In the genomic region with DNA sequence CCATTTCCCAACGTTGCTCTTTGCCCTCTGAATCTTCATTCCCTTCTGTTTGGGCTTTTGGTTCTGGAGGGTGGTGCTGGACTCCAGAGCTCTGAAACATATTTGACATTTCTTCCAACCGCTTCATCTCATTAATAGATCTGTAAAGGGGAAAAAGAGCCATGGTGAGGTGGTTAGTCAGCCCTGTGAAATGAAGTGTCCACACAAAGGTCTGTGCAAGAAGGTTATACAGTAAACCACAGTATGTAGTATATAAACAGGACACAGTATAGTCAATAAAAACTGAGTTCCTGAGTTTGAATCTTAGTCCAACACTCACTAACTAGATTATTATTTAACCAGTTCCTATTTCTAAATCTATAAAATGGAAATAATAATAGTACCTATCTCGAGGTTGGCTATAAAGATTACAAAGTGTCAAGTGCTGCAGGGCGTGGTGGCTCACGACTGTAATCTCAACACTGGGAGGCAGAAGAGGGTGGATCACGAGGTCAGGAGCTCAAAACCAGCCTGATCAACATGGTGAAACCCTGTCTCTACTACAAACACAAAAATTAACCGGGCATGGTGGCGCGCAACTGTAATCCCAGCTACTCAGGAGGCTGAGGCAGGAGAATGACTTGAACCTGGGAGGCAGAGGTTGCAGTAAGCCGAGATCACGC, we compare ENCODE assay signal across 15 cellular contexts. TPM values are rescaled to one million over a fixed set of nuclear protein-coding genes. Genes with fewer than 3 reads are reported as not detected.
A peak's percentile ranks its signal among the peaks of the same experiment; 100 is the strongest.
DNase-seq lines count a peak whose midpoint lies in the region; ATAC-seq, FAIRE-seq and TF ChIP-seq lines count a peak whose summit lies in the region.
"Had no signal": no experiment of that assay in that cellular context is flagged by ENCODE, and none has a peak within 500 bp of the region (broad histone marks: within the 10 kb centered on the region; RNA-seq: fewer than 3 reads in every experiment).

No MANE protein-coding gene starts in this region.

- H2BK15ac ChIP-seq in mesenchymal stem cell (ENCODE audit: low read depth, poor library complexity, severe bottlenecking), result no peak overlapping the region

- in situ Hi-C loops in GM23248 (cut with MboI), result no loop called here
- in situ Hi-C loops in K562 (cut with MboI), result no loop called here

- peaks cover 40% of the 10 kb centered on the region for H3K36me3 ChIP-seq in GM23248 (ENCODE audit: low read depth)
- H3K36me3 ChIP-seq in K562 (ENCODE audit: control insufficient read depth, insufficient read depth, low read length), result peaks cover 74% of the 10 kb centered on the region
- peaks cover 19 to 49% of the 10 kb centered on the region in 2 experiments for H3K36me3 ChIP-seq in mesenchymal stem cell (ENCODE audit: control insufficient read depth in 1 of 2, insufficient read depth in 2 of 2, low read depth in 1 of 2, low read length in 2 of 2)

- intact Hi-C loops in K562 (cut with micrococcal nuclease), result no loop called here

- no peaks in the 10 kb centered on the region for H3K9me2 ChIP-seq in GM23248 (ENCODE audit: insufficient read depth)

- peak; percentile 15 for FAIRE-seq in K562 (lab: Jason Lieb, UNC)
- no peak for FAIRE-seq in H54 (lab: Jason Lieb, UNC)
- FAIRE-seq: GM12878, islet of Langerhans had no signal

- peaks cover 8% of the 10 kb centered on the region; the same call in 1 of the 2 replicates for H4K20me1 ChIP-seq in GM23248 (ENCODE audit: insufficient read depth)
- H4K20me1 ChIP-seq in K562 (replicated peaks; ENCODE audit: control insufficient read depth, insufficient read depth, low read length), result no peaks in the 10 kb centered on the region

- H3K27ac ChIP-seq in GM23248 (peak overlapping the region; percentile 55), K562 (ENCODE audit: extremely low read depth, low read depth, low read length) (no peak overlapping the region), mesenchymal stem cell (ENCODE audit: low read length, poor library complexity, severe bottlenecking) (peak overlapping the region; percentile 90)
- H3K27ac ChIP-seq: coronary artery, gastroesophageal sphincter had no signal

- no peak overlapping the region for H3K4ac ChIP-seq in mesenchymal stem cell (ENCODE audit: low read depth in 1 of 2, low read length in 2 of 2)

- TF ChIP-seq POLR2A in K562 (conservative IDR thresholded peaks at IDR 0.05) (no peak), H54 (IDR thresholded peaks at IDR 0.05; ENCODE audit: low read depth, low read length) (no peak)

- ATAC-seq in K562 (peak; percentile 59), GM18858 (IDR thresholded peaks at IDR 0.05; ENCODE audit: unreplicated experiment) (no peak), GM19463 (IDR thresholded peaks at IDR 0.05; ENCODE audit: unreplicated experiment) (no peak)
- ATAC-seq: gastroesophageal sphincter, GM12878, right cardiac atrium had no signal

- 76 to 77% methylated on average over 11 of the region's 11 CpGs for WGBS in GM23248 (ENCODE audit: low coverage in 1 of 2, low lambda C conversion rate in 2 of 2, missing lambda C conversion rate in 2 of 2), 2 experiments
- 59% methylated on average over 9 of the region's 11 CpGs for WGBS in K562 (ENCODE audit: insufficient coverage, low coverage, missing lambda C conversion rate)
- WGBS in mesenchymal stem cell, result 82% methylated on average over 10 of the region's 11 CpGs

- H3K4me1 ChIP-seq in GM23248 (ENCODE audit: insufficient read depth) (peaks cover 33% of the 10 kb centered on the region), K562 (replicated peaks in 1 of 2; ENCODE audit: control insufficient read depth in 2 of 2, insufficient read depth in 2 of 2, low read length in 2 of 2) (peaks cover 0 to 3% of the 10 kb centered on the region in 2 experiments; a peak in 1 of 5 replicates), mesenchymal stem cell (ENCODE audit: control insufficient read depth, insufficient read depth, low read depth, low read length) (peaks cover 13% of the 10 kb centered on the region)

- no peak overlapping the region for H4K91ac ChIP-seq in mesenchymal stem cell (ENCODE audit: low read length)

- no peak overlapping the region for H4K8ac ChIP-seq in mesenchymal stem cell (ENCODE audit: low read length)

- H3K14ac ChIP-seq in mesenchymal stem cell (ENCODE audit: low read length in 2 of 2), result no peak overlapping the region

- H3K79me2 ChIP-seq in GM23248 (ENCODE audit: insufficient read depth) (peaks cover 100% of the 10 kb centered on the region), K562 (ENCODE audit: control insufficient read depth, insufficient read depth, low read length) (peaks cover 68% of the 10 kb centered on the region)

- H3F3A ChIP-seq in GM23248 (ENCODE audit: insufficient read depth), result peaks cover 32% of the 10 kb centered on the region

- no peak for TF ChIP-seq EP300 in K562 (IDR thresholded peaks at IDR 0.05; ENCODE audit: low read length)

- peak; percentile 9 to 26; a peak in 2 of 4 replicates for TF ChIP-seq RAD21 in K562 (CRISPR knock-in tag; conservative IDR thresholded peaks at IDR 0.05 in 1 of 2, IDR thresholded peaks at IDR 0.05 in 1 of 2)

- H3K4me3 ChIP-seq in AG09309 (ENCODE audit: control insufficient read depth, low read depth, low read length), result no peak overlapping the region
- no peak overlapping the region for H3K4me3 ChIP-seq in GM23248
- H3K4me3 ChIP-seq in K562, result no peak overlapping the region
- H3K4me3 ChIP-seq in mesenchymal stem cell (ENCODE audit: insufficient read depth in 1 of 2, low read depth in 1 of 2, low read length in 2 of 2), result no peak overlapping the region
- H3K4me3 ChIP-seq: coronary artery, gastroesophageal sphincter, GM12878, MG63 had no signal

- peaks cover 4% of the 10 kb centered on the region for H3K9me1 ChIP-seq in K562 (ENCODE audit: control insufficient read depth, insufficient read depth, low read length)

- no peak for TF ChIP-seq CTCF in AG09309 (IDR thresholded peaks at IDR 0.05; ENCODE audit: control insufficient read depth, insufficient read depth, low read depth, low read length, missing control alignments)
- peak in 1 of 3 experiments; percentile 21; a peak in 2 of 6 replicates for TF ChIP-seq CTCF in K562 (IDR thresholded peaks at IDR 0.05 in 2 of 3, conservative IDR thresholded peaks at IDR 0.05 in 1 of 3; ENCODE audit: insufficient read depth in 2 of 3, low read depth in 1 of 3, low read length in 3 of 3)

- no peak overlapping the region for H3K23ac ChIP-seq in mesenchymal stem cell (ENCODE audit: low read length in 2 of 2)

- H2AFZ ChIP-seq in GM23248 (no peak overlapping the region), K562 (ENCODE audit: low read depth, low read length) (no peak overlapping the region), mesenchymal stem cell (ENCODE audit: low read depth, low read length) (no peak overlapping the region)

- H3K79me1 ChIP-seq in mesenchymal stem cell (replicated peaks; ENCODE audit: low read length, poor library complexity, severe bottlenecking), result peaks cover 21% of the 10 kb centered on the region

- no peak overlapping the region for H2AK5ac ChIP-seq in mesenchymal stem cell (ENCODE audit: low read length, severe bottlenecking)

- H3K9me3 ChIP-seq in GM23248 (ENCODE audit: low read depth) (no peaks in the 10 kb centered on the region), K562 (replicated peaks; ENCODE audit: control insufficient read depth, insufficient read depth, low read depth, low read length) (no peaks in the 10 kb centered on the region), mesenchymal stem cell (ENCODE audit: control insufficient read depth, low read length) (no peaks in the 10 kb centered on the region)
- H3K9me3 ChIP-seq: gastroesophageal sphincter, MG63 had no signal

- H2BK5ac ChIP-seq in mesenchymal stem cell (ENCODE audit: low read depth, low read length, poor library complexity, severe bottlenecking), result no peak overlapping the region

- POLR2A ChIA-PET in K562 (lab: Yijun Ruan, JAX), result interaction anchor here (0.6 to 1.1 kb wide), 3 partner anchors 13 to 142 kb away, joined by 3 to 5 read pairs (median 3); a partner anchor contains a TSS

- peak overlapping the region in 1 of 2 experiments; percentile 39 for H2BK12ac ChIP-seq in mesenchymal stem cell (ENCODE audit: low read length in 2 of 2)

- peak overlapping the region in 1 of 2 experiments; percentile 3 for H3K18ac ChIP-seq in mesenchymal stem cell (ENCODE audit: low read depth in 1 of 2, low read length in 2 of 2)

- no TSS peak for BruUV-seq in K562 (replicated peaks; lab: Mats Ljungman, UMichigan)

- no peaks in the 10 kb centered on the region for H3K27me3 ChIP-seq in GM23248 (replicated peaks; ENCODE audit: insufficient read depth)
- H3K27me3 ChIP-seq in K562 (ENCODE audit: control insufficient read depth in 2 of 2, insufficient read depth in 2 of 2, low read length in 2 of 2), result no peaks in the 10 kb centered on the region
- no peaks in the 10 kb centered on the region for H3K27me3 ChIP-seq in mesenchymal stem cell (ENCODE audit: control insufficient read depth in 1 of 2, insufficient read depth in 1 of 2, low read length in 2 of 2)
- H3K27me3 ChIP-seq: gastroesophageal sphincter, MG63 had no signal

- DNase-seq in AG09309 (ENCODE audit: low read depth) (peak; percentile 71), GM23248 (peak; percentile 72), K562 (ENCODE audit: extremely low read depth in 1 of 4, low spot score in 3 of 4) (peak in 1 of 4 experiments; percentile 14), mesenchymal stem cell (peak; percentile 87), H54 (ENCODE audit: insufficient read length, low spot score) (no peak)
- no peak for DNase-seq in stimulated activated CD4-positive, alpha-beta T cell treated with anti-CD3 and anti-CD28 coated beads, Interleukin-2, amount 100 ng/mL, for 48 hours
- DNase-seq: activated naive CD4-positive, alpha-beta T cell; MG63; right cardiac atrium had no signal

- no peak overlapping the region for H2BK120ac ChIP-seq in mesenchymal stem cell (ENCODE audit: low read depth, low read length)

- no peak overlapping the region for H3K4me2 ChIP-seq in GM23248 (ENCODE audit: unreplicated experiment)
- no peak overlapping the region for H3K4me2 ChIP-seq in K562 (ENCODE audit: insufficient read depth, low read length)
- peak overlapping the region; percentile 65 for H3K4me2 ChIP-seq in mesenchymal stem cell (ENCODE audit: low read length, poor library complexity, severe bottlenecking)

- H3K9ac ChIP-seq in GM23248 (no peak overlapping the region), K562 (ENCODE audit: insufficient read depth in 1 of 2, low read depth in 2 of 2, low read length in 2 of 2) (no peak overlapping the region), mesenchymal stem cell (ENCODE audit: low read length) (no peak overlapping the region)

- CTCF ChIA-PET in K562 (lab: Yijun Ruan, JAX; ENCODE audit: low intra/inter-chr PET ratio), result no interaction called here

RNA-seq across cellular contexts. Expression of a gene that starts 13.1 kb away (rescaled TPM):
- 120 and 129 TPM in 2 replicates for total RNA-seq in GM23248 (2014; rRNA removed; shearing (Covaris generic))
- polyA plus RNA-seq in GM23248 (2016; fragmentation: Nextera tagmentation; extraction: Ambion mirVana) (93.3 and 94.2 TPM in 2 replicates), K562 (2011; rRNA removed) (95.3 and 108 TPM in 2 replicates), K562 (2014; fragmentation: Illumina TruSeq; extraction: Trizol) (136 and 145 TPM in 2 replicates), K562 (2014; fragmentation: Nextera tagmentation; extraction: Ambion mirVana) (100 to 1,000 TPM in 1 of 2 experiments, 10 to 100 TPM in 1; 90.9 to 140 TPM), K562 (2014; rRNA removed) (103 and 122 TPM in 2 replicates)
- 162 and 181 TPM in 2 replicates for total RNA-seq in K562 (2011; cell fraction: chromatin; rRNA removed; ENCODE audit: low replicate concordance)
- total RNA-seq in K562 (2011; cell fraction: nucleolus; rRNA removed), result 102 and 117 TPM in 2 replicates
- total RNA-seq in K562 (2011; cell fraction: nucleoplasm; rRNA removed), result 122 and 139 TPM in 2 replicates
- total RNA-seq in K562 (2014; rRNA removed) (147 and 306 TPM in 2 replicates), K562 (2014; rRNA removed; fragmentation: Illumina TruSeq; extraction: Trizol) (173 and 193 TPM in 2 replicates), K562 (2015; rRNA removed; fragmentation: Illumina TruSeq; extraction: Trizol) (170 and 173 TPM in 2 replicates), K562 (2021) (192 and 196 TPM in 2 replicates)
- 41.7 and 76.2 TPM in 2 replicates for polyA plus RNA-seq in K562 (2011; cell fraction: cytosol; rRNA removed)
- polyA plus RNA-seq in K562 (2011; cell fraction: nucleus; rRNA removed), result 118 and 127 TPM in 2 replicates
- polyA plus RNA-seq in K562 (2012), result 80.3 and 106 TPM in 2 replicates
- 143 and 146 TPM in 2 replicates for polyA minus RNA-seq in K562 (2011; rRNA and poly(A)+ RNA removed)
- 72.4 and 78.6 TPM in 2 replicates for polyA minus RNA-seq in K562 (2011; cell fraction: cytosol; rRNA and poly(A)+ RNA removed)
- 76.7 and 83.3 TPM in 2 replicates for polyA minus RNA-seq in K562 (2011; cell fraction: nucleus; rRNA and poly(A)+ RNA removed)
- polyA plus RNA-seq in mesenchymal stem cell (2013, experiment 1 of 2), result 43.7 TPM
- 44.3 TPM for polyA plus RNA-seq in mesenchymal stem cell (2013, experiment 2 of 2)

RNA-seq across cellular contexts. Expression of a gene that starts 50.3 kb away (rescaled TPM):
- total RNA-seq in GM23248 (2014; rRNA removed; shearing (Covaris generic)), result 2.4 and 8.8 TPM in 2 replicates
- polyA plus RNA-seq in GM23248 (2016; fragmentation: Nextera tagmentation; extraction: Ambion mirVana) (3.1 and 3.3 TPM in 2 replicates), K562 (2011; rRNA removed) (0.04 TPM in 1 of 2 replicates, not detected in the other), K562 (2014; fragmentation: Illumina TruSeq; extraction: Trizol) (not detected in 2 replicates), K562 (2014; fragmentation: Nextera tagmentation; extraction: Ambion mirVana) (not detected), K562 (2014; rRNA removed) (not detected in 2 replicates)
- 0.16 TPM in 1 of 2 replicates, not detected in the other for total RNA-seq in K562 (2011; cell fraction: chromatin; rRNA removed; ENCODE audit: low replicate concordance)
- total RNA-seq in K562 (2011; cell fraction: nucleolus; rRNA removed), result 0.33 TPM in 1 of 2 replicates, not detected in the other
- not detected in 2 replicates for total RNA-seq in K562 (2011; cell fraction: nucleoplasm; rRNA removed)
- total RNA-seq in K562 (2014; rRNA removed) (not detected in 2 replicates), K562 (2014; rRNA removed; fragmentation: Illumina TruSeq; extraction: Trizol) (not detected in 2 replicates), K562 (2015; rRNA removed; fragmentation: Illumina TruSeq; extraction: Trizol) (not detected in 2 replicates), K562 (2021) (0.18 and 0.42 TPM in 2 replicates)
- 0.06 and 0.07 TPM in 2 replicates for polyA plus RNA-seq in K562 (2011; cell fraction: cytosol; rRNA removed)
- 0.14 and 0.64 TPM in 2 replicates for polyA plus RNA-seq in K562 (2011; cell fraction: nucleus; rRNA removed)
- polyA plus RNA-seq in K562 (2012), result 0.08 TPM in 1 of 2 replicates, not detected in the other
- polyA minus RNA-seq in K562 (2011; rRNA and poly(A)+ RNA removed), result not detected in 2 replicates
- polyA minus RNA-seq in K562 (2011; cell fraction: cytosol; rRNA and poly(A)+ RNA removed), result 0.76 and 1.8 TPM in 2 replicates
- polyA minus RNA-seq in K562 (2011; cell fraction: nucleus; rRNA and poly(A)+ RNA removed), result 0.40 and 0.89 TPM in 2 replicates
- 0.08 TPM for polyA plus RNA-seq in mesenchymal stem cell (2013, experiment 1 of 2)
- 0.11 TPM for polyA plus RNA-seq in mesenchymal stem cell (2013, experiment 2 of 2)

RNA-seq across cellular contexts. Expression of a gene that starts 57.2 kb away (rescaled TPM):
- 0.25 TPM in 1 of 2 replicates, not detected in the other for total RNA-seq in GM23248 (2014; rRNA removed; shearing (Covaris generic))
- polyA plus RNA-seq in GM23248 (2016; fragmentation: Nextera tagmentation; extraction: Ambion mirVana) (not detected in 2 replicates), K562 (2011; rRNA removed) (not detected in 2 replicates), K562 (2014; fragmentation: Illumina TruSeq; extraction: Trizol) (not detected in 2 replicates), K562 (2014; fragmentation: Nextera tagmentation; extraction: Ambion mirVana) (not detected), K562 (2014; rRNA removed) (not detected in 2 replicates)
- not detected in 2 replicates for total RNA-seq in K562 (2011; cell fraction: chromatin; rRNA removed; ENCODE audit: low replicate concordance)
- not detected in 2 replicates for total RNA-seq in K562 (2011; cell fraction: nucleolus; rRNA removed)
- total RNA-seq in K562 (2011; cell fraction: nucleoplasm; rRNA removed), result not detected in 2 replicates
- total RNA-seq in K562 (2014; rRNA removed) (not detected in 2 replicates), K562 (2014; rRNA removed; fragmentation: Illumina TruSeq; extraction: Trizol) (not detected in 2 replicates), K562 (2015; rRNA removed; fragmentation: Illumina TruSeq; extraction: Trizol) (not detected in 2 replicates), K562 (2021) (not detected in 2 replicates)
- polyA plus RNA-seq in K562 (2011; cell fraction: cytosol; rRNA removed), result not detected in 2 replicates
- polyA plus RNA-seq in K562 (2011; cell fraction: nucleus; rRNA removed), result not detected in 2 replicates
- polyA plus RNA-seq in K562 (2012), result not detected in 2 replicates
- polyA minus RNA-seq in K562 (2011; rRNA and poly(A)+ RNA removed), result not detected in 2 replicates
- not detected in 2 replicates for polyA minus RNA-seq in K562 (2011; cell fraction: cytosol; rRNA and poly(A)+ RNA removed)
- not detected in 2 replicates for polyA minus RNA-seq in K562 (2011; cell fraction: nucleus; rRNA and poly(A)+ RNA removed)
- not detected for polyA plus RNA-seq in mesenchymal stem cell (2013, experiment 1 of 2)
- not detected for polyA plus RNA-seq in mesenchymal stem cell (2013, experiment 2 of 2)
- total RNA-seq: gastroesophageal sphincter, right cardiac atrium had no signal
- polyA plus RNA-seq: right cardiac atrium had no signal

Comparison
In these comparisons a context has a peak if more than half of its experiments do, and no peak if none do; other contexts are left out.
1. DNase-seq: peak in AG09309 (single experiment), GM23248 (single experiment) and mesenchymal stem cell (single experiment); none in stimulated activated CD4-positive, alpha-beta T cell treated with anti-CD3 and anti-CD28 coated beads, Interleukin-2, amount 100 ng/mL, for 48 hours (0 of 2) and H54 (single experiment).